Comparison of ENCODE assay signal across 8 cellular contexts in the genomic region with DNA sequence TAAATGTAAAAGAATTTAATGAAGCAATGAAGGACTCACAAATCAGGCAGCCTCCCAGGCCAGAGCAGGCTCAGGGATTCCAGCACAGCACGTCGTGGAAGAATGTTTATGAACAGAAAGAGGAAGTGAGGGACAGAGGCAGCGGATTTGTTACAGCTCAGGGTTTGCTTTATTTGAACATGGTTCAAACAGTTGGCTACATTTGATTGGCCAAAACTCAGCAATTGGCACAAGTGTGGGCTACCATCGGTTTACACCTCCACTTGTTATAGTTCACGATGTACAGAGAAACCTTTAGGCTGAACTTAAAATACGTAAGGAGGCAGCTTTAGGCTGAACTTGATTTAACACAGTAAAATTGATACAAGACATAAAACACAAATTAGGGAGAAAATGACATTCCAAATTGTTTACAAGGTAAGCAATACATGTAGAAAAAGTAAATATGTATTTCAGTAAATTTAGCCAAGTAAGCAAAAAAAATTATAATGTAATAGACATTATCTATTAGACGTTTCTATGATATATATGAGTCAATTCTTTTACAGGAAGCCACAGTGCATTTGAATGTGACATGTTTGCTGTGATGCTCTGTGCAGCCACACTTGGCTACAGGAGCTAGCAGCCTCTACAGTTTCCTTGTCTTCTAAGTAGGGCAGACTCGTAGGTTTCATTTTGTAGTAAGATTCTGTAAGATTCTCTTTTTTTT.
A peak's percentile ranks its signal among the peaks of the same experiment; 100 is the strongest.
DNase-seq lines count a peak whose midpoint lies in the region; ATAC-seq and TF ChIP-seq lines count a peak whose summit lies in the region.

No MANE protein-coding gene starts in this region.

- H3K9me3 Mint-ChIP-seq in activated T-cell treated with anti-CD3 and anti-CD28 coated beads, Interleukin-2, amount 50 U/mL, for 24 hours: peaks cover 8% of the 10 kb centered on the region

- intact Hi-C loops in sigmoid colon (cut with DNase I): no loop called here

- H3K4me1 ChIP-seq in liver (ENCODE audit: control insufficient read depth in 4 of 4, insufficient read depth in 4 of 4, low read length in 3 of 4) (peaks cover 0 to 2% (median 0%) of the 10 kb centered on the region in 4 donors), sigmoid colon (peaks cover 0 to 11% (median 5%) of the 10 kb centered on the region in 4 donors)

- no peak for TF ChIP-seq POLR2A in sigmoid colon (IDR thresholded peaks at IDR 0.05)

- peaks cover 41% of the 10 kb centered on the region for H3K4me1 Mint-ChIP-seq in activated T-cell treated with anti-CD3 and anti-CD28 coated beads, Interleukin-2, amount 50 U/mL, for 24 hours (ENCODE audit: low read depth)

- peak; percentile 77 for ATAC-seq in HG02884 (IDR thresholded peaks at IDR 0.05; ENCODE audit: unreplicated experiment)

- peak overlapping the region; percentile 53 for H3K4me3 Mint-ChIP-seq in activated T-cell treated with anti-CD3 and anti-CD28 coated beads, Interleukin-2, amount 50 U/mL, for 24 hours

- CTCF ChIA-PET in GM10248 (lab: Yijun Ruan, JAX): interaction anchor here (0.8 to 2.4 kb wide), 5 partner anchors 13 to 28 kb away, joined by 3 to 12 read pairs (median 5); no protein-coding TSS in a partner anchor

- no peak for TF ChIP-seq RAD21 in liver (IDR thresholded peaks at IDR 0.05)

- H3K27me3 Mint-ChIP-seq in activated T-cell treated with anti-CD3 and anti-CD28 coated beads, Interleukin-2, amount 50 U/mL, for 24 hours: no peaks in the 10 kb centered on the region

- peak overlapping the region in 1 of 2 donors; percentile 33 for H3K9ac ChIP-seq in liver (ENCODE audit: low read depth in 1 of 2, low read length in 2 of 2)

- TF ChIP-seq EP300 in sigmoid colon (IDR thresholded peaks at IDR 0.05): no peak

- DNase-seq in activated T-cell treated with anti-CD3 and anti-CD28 coated beads, Interleukin-2, amount 50 U/mL, for 24 hours: no peak
- no peak for DNase-seq in activated T-cell treated with anti-CD3 and anti-CD28 coated beads, Interleukin-2, amount 50 U/mL, for 1 hour
- DNase-seq in SKM-1 (lab: John Stamatoyannopoulos, UW; ENCODE audit: unreplicated experiment): peak; percentile 70
- DNase-seq in GM10248 (ENCODE audit: extremely low spot score): no peak
- DNase-seq in NCI-H1694 (lab: John Stamatoyannopoulos, UW): no peak
- DNase-seq in sigmoid colon: no peak

- H3K4me3 ChIP-seq in liver (ENCODE audit: low read depth in 1 of 3, low read length in 3 of 3) (no peak overlapping the region), sigmoid colon (no peak overlapping the region)

- POLR2A ChIA-PET in GM10248 (lab: Yijun Ruan, JAX): no interaction called here

- H3K27ac ChIP-seq in liver (ENCODE audit: low read depth in 1 of 2, low read length in 2 of 2): peak overlapping the region; percentile 14 to 19
- H3K27ac ChIP-seq in sigmoid colon: peak overlapping the region in 1 of 4 donors; percentile 39

- no peaks in the 10 kb centered on the region for H3K36me3 Mint-ChIP-seq in activated T-cell treated with anti-CD3 and anti-CD28 coated beads, Interleukin-2, amount 50 U/mL, for 24 hours (ENCODE audit: low read depth)

- H3K36me3 ChIP-seq in liver (ENCODE audit: control insufficient read depth in 4 of 4, insufficient read depth in 3 of 4, low read depth in 1 of 4, low read length in 3 of 4) (no peaks in the 10 kb centered on the region), sigmoid colon (no peaks in the 10 kb centered on the region)

- TF ChIP-seq CTCF in liver (IDR thresholded peaks at IDR 0.05; ENCODE audit: low read depth, low read length, missing input control): no peak
- TF ChIP-seq CTCF in GM10248 (IDR thresholded peaks at IDR 0.05; ENCODE audit: control extremely low read depth, extremely low read depth, low read depth, missing control alignments): no peak
- TF ChIP-seq CTCF in sigmoid colon (IDR thresholded peaks at IDR 0.05): no peak

- H3K9me3 ChIP-seq in liver (ENCODE audit: control insufficient read depth in 4 of 4, low read length in 3 of 4) (no peaks in the 10 kb centered on the region), sigmoid colon (no peaks in the 10 kb centered on the region)

- no peaks in the 10 kb centered on the region for H3K27me3 ChIP-seq in liver (ENCODE audit: control insufficient read depth in 4 of 4, insufficient read depth in 4 of 4, low read length in 3 of 4)
- no peaks in the 10 kb centered on the region for H3K27me3 ChIP-seq in sigmoid colon

- peak overlapping the region; percentile 79 for H3K27ac Mint-ChIP-seq in activated T-cell treated with anti-CD3 and anti-CD28 coated beads, Interleukin-2, amount 50 U/mL, for 24 hours

- WGBS in liver: 58% methylated on average over 8 of the region's 8 CpGs
- 50 to 53% methylated on average over 8 of the region's 8 CpGs for WGBS in sigmoid colon, 2 donors

TF ChIP-seq in liver, 16 proteins besides CTCF, POLR2A, EP300 and RAD21:
- TF ChIP-seq FOXA2 (IDR thresholded peaks at IDR 0.05): no peak
- TF ChIP-seq YY1 (IDR thresholded peaks at IDR 0.05): no peak
- TF ChIP-seq TAF1 (conservative IDR thresholded peaks at IDR 0.05): no peak
- TF ChIP-seq EGR1 (IDR thresholded peaks at IDR 0.05; ENCODE audit: low read depth in 2 of 2): no peak
- no peak for TF ChIP-seq JUND (IDR thresholded peaks at IDR 0.05)
- TF ChIP-seq SP1 (IDR thresholded peaks at IDR 0.05): no peak
- TF ChIP-seq RXRA (IDR thresholded peaks at IDR 0.05): no peak
- no peak for TF ChIP-seq HNF4A (conservative IDR thresholded peaks at IDR 0.05)
- TF ChIP-seq GABPA (IDR thresholded peaks at IDR 0.05 in 1 of 2, conservative IDR thresholded peaks at IDR 0.05 in 1 of 2): no peak
